Comparison of ENCODE assay signal across 29 cellular contexts in the genomic region with DNA sequence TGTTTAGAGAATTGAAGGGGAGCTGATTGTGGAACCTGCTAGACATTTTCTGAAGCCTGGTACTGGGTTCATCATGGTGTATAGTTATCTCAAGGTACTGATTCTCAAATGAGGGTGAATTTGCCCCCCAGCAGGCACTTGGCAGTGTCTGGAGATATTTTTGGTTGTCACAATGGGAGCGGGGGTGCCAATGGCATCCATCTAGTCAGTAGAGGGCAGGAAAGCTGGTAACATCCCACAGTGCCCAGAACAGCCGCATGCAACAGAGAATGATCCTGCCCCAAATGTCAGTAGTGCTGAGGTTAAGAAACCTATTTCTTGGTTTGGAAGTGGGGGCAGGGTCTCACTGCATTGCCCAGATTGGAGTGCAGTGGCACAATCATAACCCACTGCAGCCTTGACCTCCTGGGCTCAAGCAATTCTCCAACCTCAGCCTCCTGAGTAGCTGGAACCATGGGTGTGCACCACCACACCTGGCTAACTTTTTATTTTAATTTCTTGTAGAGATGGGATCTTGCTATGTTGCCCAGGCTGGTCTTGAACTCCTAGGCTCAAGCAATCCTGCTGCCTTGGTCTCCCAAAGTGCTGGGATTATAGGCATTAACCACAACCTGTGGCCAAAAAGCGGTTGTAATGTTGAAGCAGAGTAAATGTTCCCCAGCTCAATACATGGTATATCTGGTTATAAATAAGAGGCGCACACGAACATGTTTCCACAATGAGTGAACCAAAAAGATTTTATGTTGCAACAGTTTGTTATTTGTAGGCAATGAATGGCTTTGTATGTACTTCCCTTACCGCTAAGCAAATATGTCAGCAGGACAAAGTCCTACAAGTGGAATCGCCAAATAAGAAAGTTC. TPM values are rescaled to one million over a fixed set of nuclear protein-coding genes. Genes with fewer than 3 reads are reported as not detected.
DNase-seq lines count a peak whose midpoint lies in the region; ATAC-seq, FAIRE-seq and TF ChIP-seq lines count a peak whose summit lies in the region.
"Had no signal": no experiment of that assay in that cellular context is flagged by ENCODE, and none has a peak within 500 bp of the region (broad histone marks: within the 10 kb centered on the region; RNA-seq: fewer than 3 reads in every experiment).

No MANE protein-coding gene starts in this region.

- no peak overlapping the region for H3K27ac Mint-ChIP-seq in T-helper 2 cell treated with Interferon-gamma antibody and Interleukin-4, amounts not matched to agents 5 μg/mL and 100 μg/mL, for 36 hours
- H3K27ac Mint-ChIP-seq: CD14-positive monocyte; CD4-positive, alpha-beta memory T cell; CD4-positive, CD25-positive, alpha-beta regulatory T cell; CD8-positive, alpha-beta memory T cell had no signal

- H4K20me1 ChIP-seq in HepG2 (ENCODE audit: insufficient read depth, low read length): no peaks in the 10 kb centered on the region
- H4K20me1 ChIP-seq: BLaER1 had no signal

- POLR2A ChIA-PET in HepG2 (lab: Yijun Ruan, JAX): interaction anchor here (1.0 to 1.7 kb wide), 3 partner anchors 9 to 46 kb away, joined by 5 to 9 read pairs (median 9); a partner anchor contains a TSS

- no peak overlapping the region for H2AFZ ChIP-seq in HepG2 (ENCODE audit: low read length)

- no peaks in the 10 kb centered on the region for H3K36me3 ChIP-seq in HepG2 (replicated peaks in 1 of 2; ENCODE audit: control insufficient read depth in 1 of 2, insufficient read depth in 2 of 2, low read length in 2 of 2)
- no peaks in the 10 kb centered on the region for H3K36me3 ChIP-seq in right lobe of liver
- H3K36me3 ChIP-seq: BE2C, BLaER1 had no signal

- CTCF ChIA-PET in HepG2 (lab: Yijun Ruan, JAX; ENCODE audit: low intra/inter-chr PET ratio, low total read pairs): no interaction called here

- no peaks in the 10 kb centered on the region for H3K27me3 Mint-ChIP-seq in T-helper 2 cell treated with Interferon-gamma antibody and Interleukin-4, amounts not matched to agents 5 μg/mL and 100 μg/mL, for 36 hours (ENCODE audit: low read depth)

- TF ChIP-seq CTCF in HepG2 (CRISPR knock-in tag; IDR thresholded peaks at IDR 0.05) (0 out of 2 replicates have a peak, but pooled peaks have one; percentile 3), right lobe of liver (IDR thresholded peaks at IDR 0.05) (no peak)

- H3K9me3 ChIP-seq in HepG2 (ENCODE audit: low read length) (no peaks in the 10 kb centered on the region), right lobe of liver (no peaks in the 10 kb centered on the region)
- H3K9me3 ChIP-seq: BE2C, BLaER1 had no signal

- TF ChIP-seq POLR2A in HepG2 (IDR thresholded peaks at IDR 0.05; ENCODE audit: insufficient read depth in 1 of 2, low read depth in 2 of 2, low read length in 2 of 2) (no peak), right lobe of liver (IDR thresholded peaks at IDR 0.05) (no peak)

- 27% methylated on average over 7 of the region's 7 CpGs for WGBS in HepG2 (ENCODE audit: low lambda C conversion rate)
- 46% methylated on average over 7 of the region's 7 CpGs for WGBS in right lobe of liver (ENCODE audit: insufficient coverage, low coverage, low lambda C conversion rate, missing lambda C conversion rate)

- TF ChIP-seq EP300 in HepG2 (IDR thresholded peaks at IDR 0.05; ENCODE audit: low read depth in 2 of 2, low read length in 2 of 2) (peak; percentile 86 to 91), HepG2 (CRISPR knock-in tag; IDR thresholded peaks at IDR 0.05; ENCODE audit: borderline replicate concordance) (peak; percentile 87; the same call in 1 of the 2 replicates)

- peak; percentile 76 for FAIRE-seq in HepG2 (lab: Jason Lieb, UNC)
- FAIRE-seq: A204.1, GM12878, GM12892, GM18507 had no signal

- no peaks in the 10 kb centered on the region for H3K9me3 Mint-ChIP-seq in T-helper 2 cell treated with Interferon-gamma antibody and Interleukin-4, amounts not matched to agents 5 μg/mL and 100 μg/mL, for 36 hours
- H3K9me3 Mint-ChIP-seq: CD4-positive, CD25-positive, alpha-beta regulatory T cell had no signal

- intact Hi-C loops in left colon (cut with DNase I, micrococcal nuclease) (no loop called here), HepG2 (cut with micrococcal nuclease; ENCODE audit: unreplicated experiment) (loop anchor here (1.0 kb wide), 2 partner anchors 24 to 46 kb away; no protein-coding TSS in a partner anchor), right lobe of liver (cut with DNase I) (no loop called here)

- H3K4me1 ChIP-seq in HepG2 (ENCODE audit: insufficient read depth, low read length) (peaks cover 52% of the 10 kb centered on the region), right lobe of liver (peaks cover 0 to 11% (median under 1%) of the 10 kb centered on the region in 4 donors)
- H3K4me1 ChIP-seq: BE2C, BLaER1 had no signal

- in situ Hi-C loops in HepG2 (cut with HindIII; ENCODE audit: extremely low pct_ligation_motif_present, low pct_unique_long_range_greater_than_20kb): no loop called here

- H3K79me2 ChIP-seq in HepG2 (ENCODE audit: insufficient read depth, low read length): no peaks in the 10 kb centered on the region

- H3K36me3 Mint-ChIP-seq in T-helper 2 cell treated with Interferon-gamma antibody and Interleukin-4, amounts not matched to agents 5 μg/mL and 100 μg/mL, for 36 hours (ENCODE audit: low read depth): no peaks in the 10 kb centered on the region
- H3K36me3 Mint-ChIP-seq: CD14-positive monocyte; CD4-positive, alpha-beta memory T cell; CD4-positive, CD25-positive, alpha-beta regulatory T cell; CD8-positive, alpha-beta memory T cell had no signal

- H3K4me3 ChIP-seq in HepG2 (replicated peaks in 1 of 3; ENCODE audit: insufficient read depth in 1 of 3, low read depth in 2 of 3, low read length in 3 of 3): peak overlapping the region in 1 of 3 experiments; percentile 5; a peak in 1 of 6 replicates
- no peak overlapping the region for H3K4me3 ChIP-seq in right lobe of liver
- H3K4me3 ChIP-seq: BLaER1, GM12878 had no signal

- H3K9ac ChIP-seq in HepG2 (ENCODE audit: insufficient read depth, low read depth, low read length): no peak overlapping the region
- H3K9ac ChIP-seq: BLaER1 had no signal

- peak; percentile 25; the same call in 1 of the 2 replicates for TF ChIP-seq RAD21 in HepG2 (CRISPR knock-in tag; IDR thresholded peaks at IDR 0.05)

- H3K4me3 Mint-ChIP-seq in T-helper 2 cell treated with Interferon-gamma antibody and Interleukin-4, amounts not matched to agents 5 μg/mL and 100 μg/mL, for 36 hours: no peak overlapping the region
- H3K4me3 Mint-ChIP-seq: CD14-positive monocyte; CD4-positive, alpha-beta memory T cell; CD4-positive, CD25-positive, alpha-beta regulatory T cell; CD8-positive, alpha-beta memory T cell had no signal

- H3K4me2 ChIP-seq in HepG2 (ENCODE audit: low read depth, low read length): peak overlapping the region; percentile 48
- H3K4me2 ChIP-seq: BLaER1 had no signal

- H3K27ac ChIP-seq in HepG2 (ENCODE audit: extremely low read length, insufficient read depth, low read length) (peak overlapping the region; percentile 60), right lobe of liver (peak overlapping the region in 1 of 3 donors; percentile 66)
- H3K27ac ChIP-seq: BLaER1 had no signal

- no TSS peak for BruUV-seq in HepG2 (replicated peaks; lab: Mats Ljungman, UMichigan)

- ATAC-seq in left colon (peak; percentile 52), HepG2 (peak; percentile 93), right lobe of liver (peak; percentile 76 to 97 (median 94)), HG03432 (IDR thresholded peaks at IDR 0.05; ENCODE audit: unreplicated experiment) (no peak), HG03039 (IDR thresholded peaks at IDR 0.05; ENCODE audit: unreplicated experiment) (no peak)
- ATAC-seq: GM12878 had no signal

- H3K27me3 ChIP-seq in HepG2 (ENCODE audit: control insufficient read depth in 1 of 2, insufficient read depth in 2 of 2, low read length in 2 of 2) (no peaks in the 10 kb centered on the region), right lobe of liver (no peaks in the 10 kb centered on the region)
- H3K27me3 ChIP-seq: BLaER1 had no signal

- DNase-seq in HuH-7 (ENCODE audit: low spot score): peak; percentile 6
- DNase-seq in left colon: no peak
- peak; percentile 99 for DNase-seq in HepG2 (ENCODE audit: low spot score)
- DNase-seq in right lobe of liver: no peak
- no peak for DNase-seq in retina
- DNase-seq in T-helper 2 cell treated with Interferon-gamma antibody and Interleukin-4, amounts not matched to agents 5 μg/mL and 100 μg/mL, for 36 hours (ENCODE audit: low spot score): no peak
- DNase-seq: 8988T; ACHN; BE2C; C1 segment of cervical spinal cord; CD4-positive, alpha-beta memory T cell; CD4-positive, CD25-positive, alpha-beta regulatory T cell; CD8-positive, alpha-beta memory T cell; COR-L47; DMS 273 treated with DMSO at 0.1 percent for 48 hours; DMS153; DMS53; DMS79; DND-41; EL; GDM1 had no signal

- H3K4me1 Mint-ChIP-seq in T-helper 2 cell treated with Interferon-gamma antibody and Interleukin-4, amounts not matched to agents 5 μg/mL and 100 μg/mL, for 36 hours (ENCODE audit: low read depth): no peaks in the 10 kb centered on the region
- H3K4me1 Mint-ChIP-seq: CD14-positive monocyte; CD4-positive, alpha-beta memory T cell; CD8-positive, alpha-beta memory T cell had no signal

RNA-seq across cellular contexts. Expression of a gene that starts 46.4 kb away (rescaled TPM):
- total RNA-seq in left colon (1 to 10 TPM; 9.5 to 9.8 TPM), HepG2 (2016; rRNA removed; fragmentation: Illumina TruSeq; extraction: Trizol) (26.9 and 33.3 TPM in 2 replicates), right lobe of liver (10 to 100 TPM in 1 of 6 experiments, 1 to 10 TPM in 5; 6.0 to 10.8 (median 7.4) TPM)
- 23.3 and 24.2 TPM in 2 replicates for total RNA-seq in HepG2 (2016; cell fraction: cytosol; rRNA removed; fragmentation: Illumina TruSeq; extraction: Trizol; ENCODE audit: low read depth)
- total RNA-seq in HepG2 (2016; cell fraction: insoluble cytoplasmic fraction; rRNA removed; fragmentation: Illumina TruSeq; extraction: Trizol): 26.7 and 30.7 TPM in 2 replicates
- 31.8 and 38.4 TPM in 2 replicates for total RNA-seq in HepG2 (2016; cell fraction: membrane; rRNA removed; fragmentation: Illumina TruSeq; extraction: Trizol)
- total RNA-seq in HepG2 (2016; cell fraction: nucleus; rRNA removed; fragmentation: Illumina TruSeq; extraction: Trizol): 15.9 and 16.1 TPM in 2 replicates
- polyA plus RNA-seq in HepG2 (2011; rRNA removed): 10.7 and 16.4 TPM in 2 replicates
- 8.7 and 11.7 TPM in 2 replicates for polyA plus RNA-seq in HepG2 (2011; cell fraction: cytosol; rRNA removed)
- polyA plus RNA-seq in HepG2 (2011; cell fraction: nucleus; rRNA removed): 16.8 and 18.0 TPM in 2 replicates
- polyA plus RNA-seq in HepG2 (2012): 14.7 and 16.8 TPM in 2 replicates
- polyA plus RNA-seq in HepG2 (2016; cell fraction: cytosol; fragmentation: Illumina TruSeq; extraction: Trizol; ENCODE audit: low read depth): 29.8 and 33.9 TPM in 2 replicates
- 34.1 and 37.4 TPM in 2 replicates for polyA plus RNA-seq in HepG2 (2016; cell fraction: insoluble cytoplasmic fraction; fragmentation: Illumina TruSeq; extraction: Trizol; ENCODE audit: low read depth)
- 33.8 and 34.3 TPM in 2 replicates for polyA plus RNA-seq in HepG2 (2016; cell fraction: membrane; fragmentation: Illumina TruSeq; extraction: Trizol; ENCODE audit: low read depth)
- 21.5 and 26.9 TPM in 2 replicates for polyA plus RNA-seq in HepG2 (2016; cell fraction: nucleus; fragmentation: Illumina TruSeq; extraction: Trizol; ENCODE audit: insufficient read depth, low read depth)
- 20.0 and 23.0 TPM in 2 replicates for polyA minus RNA-seq in HepG2 (2011; rRNA and poly(A)+ RNA removed; ENCODE audit: low replicate concordance)
- 6.0 and 6.5 TPM in 2 replicates for polyA minus RNA-seq in HepG2 (2011; cell fraction: cytosol; rRNA and poly(A)+ RNA removed)
- 10.3 and 11.7 TPM in 2 replicates for polyA minus RNA-seq in HepG2 (2011; cell fraction: nucleus; rRNA and poly(A)+ RNA removed)

Comparison
In these comparisons a context has a peak if more than half of its experiments do, and no peak if none do; other contexts are left out.
1. DNase-seq: peak in HuH-7 (single experiment) and HepG2 (single experiment); none in left colon (0 of 2), right lobe of liver (0 of 3), retina (single experiment) and T-helper 2 cell treated with Interferon-gamma antibody and Interleukin-4, amounts not matched to agents 5 μg/mL and 100 μg/mL, for 36 hours (single experiment).
2. ATAC-seq: peak in left colon (single experiment), HepG2 (single experiment) and right lobe of liver (4 of 4); none in HG03432 (single experiment) and HG03039 (single experiment).